Comparison of ENCODE assay signal across 25 cellular contexts in genomic region chr3:44926172-44926571, GRCh38. TPM values are rescaled to one million over a fixed set of nuclear protein-coding genes. Genes with fewer than 3 reads are reported as not detected.
DNase-seq lines count a peak whose midpoint lies in the region; ATAC-seq and TF ChIP-seq lines count a peak whose summit lies in the region.
"Had no signal": no experiment of that assay in that cellular context is flagged by ENCODE, and none has a peak within 500 bp of the region (broad histone marks: within the 10 kb centered on the region; RNA-seq: fewer than 3 reads in every experiment).

No MANE protein-coding gene starts in this region.

- H3K4me1 ChIP-seq in H9 (ENCODE audit: insufficient read depth, low read length) (no peaks in the 10 kb centered on the region), OCI-LY7 (ENCODE audit: insufficient read depth, low read length, poor library complexity, severe bottlenecking) (no peaks in the 10 kb centered on the region), parathyroid adenoma (peaks cover 35% of the 10 kb centered on the region)
- H3K4me1 ChIP-seq: gastroesophageal sphincter, pancreas, transverse colon had no signal

- POLR2A ChIA-PET in OCI-LY7 (lab: Charles Lee), result no interaction called here

- no peak overlapping the region for H2BK5ac ChIP-seq in H9 (ENCODE audit: insufficient read length, low read length)

- no peak overlapping the region for H3K56ac ChIP-seq in H9 (ENCODE audit: insufficient read length, low read depth, low read length)

- H2AK5ac ChIP-seq in H9 (ENCODE audit: insufficient read length, low read length), result no peak overlapping the region

- H3K9ac ChIP-seq in H9 (ENCODE audit: extremely low read depth, insufficient read length, low read length) (no peak overlapping the region), parathyroid adenoma (no peak overlapping the region)

- no peak overlapping the region for H2BK15ac ChIP-seq in H9 (ENCODE audit: low read depth, low read length)

- H3K4me1 Mint-ChIP-seq in H9, result no peaks in the 10 kb centered on the region
- H3K4me1 Mint-ChIP-seq: activated naive CD4-positive, alpha-beta T cell treated with anti-CD3 and anti-CD28 coated beads, Interleukin-2, amount 10 ng/mL, durations not matched to agents 7 days and 5 days; central memory CD8-positive, alpha-beta T cell; naive thymus-derived CD8-positive, alpha-beta T cell; T-cell had no signal

- H2BK20ac ChIP-seq in H9 (ENCODE audit: low read depth, low read length, poor library complexity, severe bottlenecking), result no peak overlapping the region

- no peak overlapping the region for H4K5ac ChIP-seq in H9 (ENCODE audit: insufficient read length, low read depth, low read length)

- DNase-seq in H9 (no peak), OCI-LY7 (ENCODE audit: low spot score) (no peak)
- DNase-seq in stimulated activated CD4-positive, alpha-beta T cell treated with anti-CD3 and anti-CD28 coated beads, Interleukin-12 subunit alpha, Interleukin-12 subunit beta, amount 100 ng/mL, for 4 hours, result no peak
- DNase-seq: activated CD4-positive, alpha-beta T cell treated with anti-CD3 and anti-CD28 coated beads, Interleukin-2, amount 50 U/mL, for 4 hours; activated naive CD4-positive, alpha-beta T cell treated with anti-CD3 and anti-CD28 coated beads, Interleukin-2, amount 10 ng/mL, durations not matched to agents 7 days and 5 days; aorta; GOT3; Karpas-422; naive thymus-derived CD8-positive, alpha-beta T cell; NCI-H1105 treated with DMSO at 0.1 percent for 48 hours; NCI-H526; pancreas; Right ventricle myocardium superior; stimulated activated CD4-positive, alpha-beta T cell treated with anti-CD3 and anti-CD28 coated beads, Interleukin-2, amount 100 ng/mL, for 48 hours; T-cell; transverse colon had no signal

- H3K9me3 ChIP-seq in H9 (ENCODE audit: control insufficient read depth, low read depth, low read length) (no peaks in the 10 kb centered on the region), OCI-LY7 (ENCODE audit: low read length) (no peaks in the 10 kb centered on the region), parathyroid adenoma (ENCODE audit: control insufficient read depth, low read length) (no peaks in the 10 kb centered on the region)
- H3K9me3 ChIP-seq: gastroesophageal sphincter, pancreas, transverse colon had no signal

- no CpG with 5 or more reads among the region's 10 CpGs for WGBS in H9 (ENCODE audit: extremely low coverage, insufficient read length, low lambda C conversion rate)

- no peaks in the 10 kb centered on the region for H3K27me3 Mint-ChIP-seq in H9 (ENCODE audit: low read depth)
- H3K27me3 Mint-ChIP-seq: activated naive CD4-positive, alpha-beta T cell treated with anti-CD3 and anti-CD28 coated beads, Interleukin-2, amount 10 ng/mL, durations not matched to agents 7 days and 5 days; B cell; central memory CD8-positive, alpha-beta T cell; naive thymus-derived CD8-positive, alpha-beta T cell; stimulated activated naive CD8-positive, alpha-beta T cell treated with anti-CD3 and anti-CD28 coated beads, Interleukin-15, Interleukin-2, amounts not matched to agents 100 ng/mL and 50 ng/mL, for 24 hours; T-cell had no signal

- no peak overlapping the region for H4K91ac ChIP-seq in H9 (ENCODE audit: insufficient read length, low read depth, low read length)

- H3K9me3 Mint-ChIP-seq in H9, result no peaks in the 10 kb centered on the region
- H3K9me3 Mint-ChIP-seq: activated naive CD4-positive, alpha-beta T cell treated with anti-CD3 and anti-CD28 coated beads, Interleukin-2, amount 10 ng/mL, durations not matched to agents 7 days and 5 days; central memory CD8-positive, alpha-beta T cell; naive thymus-derived CD8-positive, alpha-beta T cell; stimulated activated naive CD8-positive, alpha-beta T cell treated with anti-CD3 and anti-CD28 coated beads, Interleukin-15, Interleukin-2, amounts not matched to agents 100 ng/mL and 50 ng/mL, for 24 hours; T-cell had no signal

- no peak overlapping the region for H3K4ac ChIP-seq in H9 (ENCODE audit: low read depth, low read length)

- H3K27ac ChIP-seq in H9 (ENCODE audit: insufficient read length, low read depth, low read length), result no peak overlapping the region
- no peak overlapping the region for H3K27ac ChIP-seq in OCI-LY7 (ENCODE audit: low read depth, low read length, poor library complexity, severe bottlenecking)
- H3K27ac ChIP-seq in parathyroid adenoma, result peak overlapping the region; percentile 65
- H3K27ac ChIP-seq: gastroesophageal sphincter, pancreas, transverse colon had no signal

- no peak overlapping the region for H3K23ac ChIP-seq in H9 (ENCODE audit: insufficient read length, low read depth, low read length)

- ATAC-seq in GM18870 (IDR thresholded peaks at IDR 0.05; ENCODE audit: unreplicated experiment), result no peak
- ATAC-seq: esophagus mucosa; gastroesophageal sphincter; naive thymus-derived CD8-positive, alpha-beta T cell; pancreas; T-cell had no signal

- H2BK12ac ChIP-seq in H9 (ENCODE audit: insufficient read length, low read depth, low read length), result no peak overlapping the region

- intact Hi-C loops in OCI-LY7 (cut with micrococcal nuclease; ENCODE audit: unreplicated experiment), result no loop called here

- H3T11ph ChIP-seq in H9 (ENCODE audit: low read length), result no peak overlapping the region

- H3K23me2 ChIP-seq in H9 (ENCODE audit: insufficient read length, low read depth, low read length, poor library complexity, severe bottlenecking), result no peaks in the 10 kb centered on the region

- H3K79me2 ChIP-seq in H9 (ENCODE audit: insufficient read depth, low read length), result no peaks in the 10 kb centered on the region
- H3K79me2 ChIP-seq in OCI-LY7 (ENCODE audit: insufficient read depth, low read depth, low read length), result no peaks in the 10 kb centered on the region
- H3K79me2 ChIP-seq in parathyroid adenoma, result no peaks in the 10 kb centered on the region

- H3K14ac ChIP-seq in H9 (ENCODE audit: insufficient read depth, low read length), result no peak overlapping the region

- BruUV-seq in OCI-LY7 (replicated peaks; lab: Mats Ljungman, UMichigan), result no TSS peak

- peaks cover 19 to 53% (median 46%) of the 10 kb centered on the region in 3 experiments; a peak in 6 of 7 replicates for H3K36me3 Mint-ChIP-seq in H9 (ENCODE audit: insufficient read depth in 1 of 3, low read depth in 3 of 3)

- CTCF ChIA-PET in OCI-LY7 (lab: Charles Lee; ENCODE audit: unreplicated experiment), result no interaction called here

- no peak overlapping the region for H3K27ac Mint-ChIP-seq in H9
- H3K27ac Mint-ChIP-seq: activated naive CD4-positive, alpha-beta T cell treated with anti-CD3 and anti-CD28 coated beads, Interleukin-2, amount 10 ng/mL, durations not matched to agents 7 days and 5 days; B cell; stimulated activated naive CD8-positive, alpha-beta T cell treated with anti-CD3 and anti-CD28 coated beads, Interleukin-15, Interleukin-2, amounts not matched to agents 100 ng/mL and 50 ng/mL, for 24 hours; T-cell had no signal

- no peak overlapping the region for H2BK120ac ChIP-seq in H9 (ENCODE audit: low read depth, low read length, poor library complexity, severe bottlenecking)

- H3K4me3 ChIP-seq in OCI-LY7 (ENCODE audit: low read depth, low read length, poor library complexity, severe bottlenecking) (no peak overlapping the region), parathyroid adenoma (ENCODE audit: low read depth, low read length) (no peak overlapping the region)
- H3K4me3 ChIP-seq: gastroesophageal sphincter, pancreas, transverse colon had no signal

- H3K4me2 ChIP-seq in H9 (ENCODE audit: insufficient read depth, insufficient read length, low read length), result no peak overlapping the region
- no peak overlapping the region for H3K4me2 ChIP-seq in OCI-LY7 (ENCODE audit: low read length)
- no peak overlapping the region for H3K4me2 ChIP-seq in parathyroid adenoma (ENCODE audit: low read length)

- H4K20me1 ChIP-seq in H9 (ENCODE audit: control insufficient read depth, insufficient read depth, insufficient read length) (no peaks in the 10 kb centered on the region), OCI-LY7 (ENCODE audit: insufficient read depth, low read length) (no peaks in the 10 kb centered on the region)

- H2AFZ ChIP-seq in H9 (ENCODE audit: low read length) (no peak overlapping the region), OCI-LY7 (ENCODE audit: low read length) (no peak overlapping the region), parathyroid adenoma (no peak overlapping the region)

- peak; percentile 55 for TF ChIP-seq CTCF in H9 (conservative IDR thresholded peaks at IDR 0.05)
- peak; percentile 45 for TF ChIP-seq CTCF in OCI-LY7 (conservative IDR thresholded peaks at IDR 0.05; ENCODE audit: low read length)
- TF ChIP-seq CTCF in parathyroid adenoma (IDR thresholded peaks at IDR 0.05), result no peak

- H3K9me2 ChIP-seq in OCI-LY7 (ENCODE audit: insufficient read depth, low read length), result no peaks in the 10 kb centered on the region

- H3K36me3 ChIP-seq in OCI-LY7 (ENCODE audit: insufficient read depth, low read length) (peaks cover 77% of the 10 kb centered on the region), parathyroid adenoma (ENCODE audit: control insufficient read depth, insufficient read depth, low read length) (no peaks in the 10 kb centered on the region)

- H3K27me3 ChIP-seq in H9 (ENCODE audit: insufficient read depth, low read length) (no peaks in the 10 kb centered on the region), parathyroid adenoma (ENCODE audit: control insufficient read depth, insufficient read depth, low read length) (no peaks in the 10 kb centered on the region)
- H3K27me3 ChIP-seq: gastroesophageal sphincter, pancreas, transverse colon had no signal

- no peaks in the 10 kb centered on the region for H3K79me1 ChIP-seq in H9 (ENCODE audit: insufficient read depth, low read depth, low read length, poor library complexity, severe bottlenecking)

- H4K8ac ChIP-seq in H9 (replicated peaks; ENCODE audit: insufficient read length, low read depth, low read length), result no peak overlapping the region

- H3K4me3 Mint-ChIP-seq in H9, result no peak overlapping the region
- H3K4me3 Mint-ChIP-seq: activated naive CD4-positive, alpha-beta T cell treated with anti-CD3 and anti-CD28 coated beads, Interleukin-2, amount 10 ng/mL, durations not matched to agents 7 days and 5 days; B cell; central memory CD8-positive, alpha-beta T cell; naive thymus-derived CD8-positive, alpha-beta T cell; stimulated activated naive CD8-positive, alpha-beta T cell treated with anti-CD3 and anti-CD28 coated beads, Interleukin-15, Interleukin-2, amounts not matched to agents 100 ng/mL and 50 ng/mL, for 24 hours; T-cell had no signal

- H3K18ac ChIP-seq in H9 (ENCODE audit: insufficient read length, low read depth, low read length), result no peak overlapping the region

RNA-seq across cellular contexts. Expression of gene ZDHHC3, which starts 49.8 kb away (rescaled TPM):
- total RNA-seq in H9 (2021), result 58.3 and 71.3 TPM in 2 replicates
- total RNA-seq in OCI-LY7 (2014; rRNA removed; shearing (Covaris generic)), result 50.8 and 53.1 TPM in 2 replicates
- total RNA-seq in OCI-LY7 (2022), result 53.6 and 63.6 TPM in 2 replicates

RNA-seq across cellular contexts. Expression of gene EXOSC7, which starts 49.9 kb away (rescaled TPM):
- total RNA-seq in H9 (2021) (86.6 and 88.7 TPM in 2 replicates), OCI-LY7 (2022) (50.5 and 65.3 TPM in 2 replicates)
- total RNA-seq in OCI-LY7 (2014; rRNA removed; shearing (Covaris generic)), result 60.3 and 71.5 TPM in 2 replicates

RNA-seq across cellular contexts. Expression of gene TGM4, which starts 51.8 kb away (rescaled TPM):
- total RNA-seq in H9 (2021) (not detected in 2 replicates), OCI-LY7 (2022) (not detected in 2 replicates)
- total RNA-seq in OCI-LY7 (2014; rRNA removed; shearing (Covaris generic)), result not detected in 2 replicates
- total RNA-seq: aorta; B cell; esophagus mucosa; G401; gastroesophageal sphincter; mesenteric fat pad; naive thymus-derived CD8-positive, alpha-beta T cell; pancreas; Right ventricle myocardium superior; T-cell; transverse colon had no signal
